In genomic region chr11:43643898-43644625, GRCh38 we compare ENCODE assay signal across 8 cellular contexts. TPM values are rescaled to one million over a fixed set of nuclear protein-coding genes. Genes with fewer than 3 reads are reported as not detected.
A peak's percentile ranks its signal among the peaks of the same experiment; 100 is the strongest.
DNase-seq lines count a peak whose midpoint lies in the region; ATAC-seq and TF ChIP-seq lines count a peak whose summit lies in the region.

No MANE protein-coding gene starts in this region.

- DNase-seq in CD4-positive, alpha-beta memory T cell = peak; percentile 84 to 87 (median 85)
- DNase-seq in NCI-H82 treated with DMSO at 0.1 percent for 48 hours (lab: John Stamatoyannopoulos, UW; ENCODE audit: unreplicated experiment) (peak; percentile 22), lower lobe of right lung (peak; percentile 92)
- DNase-seq in activated CD8-positive, alpha-beta T cell treated with anti-CD3 and anti-CD28 coated beads for 36 hours = peak; percentile 94
- peak; percentile 57 to 70 (median 70) for DNase-seq in stimulated activated CD4-positive, alpha-beta T cell treated with anti-CD3 and anti-CD28 coated beads, TNF-alpha, amount 100 ng/mL, for 1 hour (ENCODE audit: low read depth in 3 of 3, low spot score in 1 of 3)

- POLR2A ChIA-PET in CD4-positive, alpha-beta memory T cell (lab: Charles Lee; ENCODE audit: partially characterized antibody) = no interaction called here
- POLR2A ChIA-PET in activated CD8-positive, alpha-beta T cell treated with anti-CD3 and anti-CD28 coated beads for 36 hours (lab: Charles Lee) = interaction anchor here (1.1 to 1.6 kb wide), 3 partner anchors 7 to 36 kb away, joined by 3 to 7 read pairs (median 3); partner anchors contain the start of gene HSD17B12

- H3K4me3 ChIP-seq in CD4-positive, alpha-beta memory T cell (ENCODE audit: low read length in 2 of 2) = peak overlapping the region; percentile 75 to 90
- H3K4me3 ChIP-seq in ectodermal cell (ENCODE audit: insufficient read depth, low read depth, low read length) = peak overlapping the region; percentile 84
- peak overlapping the region; percentile 84 for H3K4me3 ChIP-seq in lower lobe of right lung

- peaks cover 12 to 17% (median 15%) of the 10 kb centered on the region in 4 donors for H3K4me1 Mint-ChIP-seq in CD4-positive, alpha-beta memory T cell
- peaks cover 23% of the 10 kb centered on the region for H3K4me1 Mint-ChIP-seq in activated CD8-positive, alpha-beta T cell treated with anti-CD3 and anti-CD28 coated beads for 36 hours (ENCODE audit: low read depth)

- no peaks in the 10 kb centered on the region for H3K36me3 ChIP-seq in CD4-positive, alpha-beta memory T cell (ENCODE audit: insufficient read depth, low read length)
- H3K36me3 ChIP-seq in ectodermal cell (ENCODE audit: control insufficient read depth, insufficient read depth, low read length) = no peaks in the 10 kb centered on the region
- no peaks in the 10 kb centered on the region for H3K36me3 ChIP-seq in lower lobe of right lung

- no peak for TF ChIP-seq CTCF in activated CD8-positive, alpha-beta T cell treated with anti-CD3 and anti-CD28 coated beads for 36 hours (IDR thresholded peaks at IDR 0.05)
- TF ChIP-seq CTCF in lower lobe of right lung (IDR thresholded peaks at IDR 0.05) = no peak

- ATAC-seq in GM19438 (IDR thresholded peaks at IDR 0.05; ENCODE audit: low read depth, unreplicated experiment) (peak; percentile 99), HG03571 (IDR thresholded peaks at IDR 0.05; ENCODE audit: unreplicated experiment) (peak; percentile 99), lower lobe of right lung (peak; percentile 100)
- peak; percentile 100 for ATAC-seq in activated CD8-positive, alpha-beta T cell treated with anti-CD3 and anti-CD28 coated beads for 36 hours

- H3K27ac Mint-ChIP-seq in CD4-positive, alpha-beta memory T cell = peak overlapping the region; percentile 82 to 95 (median 93)
- peak overlapping the region; percentile 93 for H3K27ac Mint-ChIP-seq in activated CD8-positive, alpha-beta T cell treated with anti-CD3 and anti-CD28 coated beads for 36 hours

- intact Hi-C loops in CD4-positive, alpha-beta memory T cell (cut with micrococcal nuclease) = loop anchor here (1.0 to 5.0 kb wide), 5 partner anchors 36 to 333 kb away; partner anchors contain the start of genes ALKBH3, API5, HSD17B12 and TTC17
- intact Hi-C loops in activated CD8-positive, alpha-beta T cell treated with anti-CD3 and anti-CD28 coated beads for 36 hours (cut with micrococcal nuclease) = loop anchor here (5.0 kb wide), 1 partner anchor 38 kb away; the partner anchor contains the start of gene HSD17B12
- intact Hi-C loops in lower lobe of right lung (cut with DNase I) = no loop called here

- 0 to 1% methylated on average over 33 of the region's 33 CpGs for WGBS in ectodermal cell, 2 experiments

- peaks cover 0 to 9% of the 10 kb centered on the region in 2 donors for H3K36me3 Mint-ChIP-seq in CD4-positive, alpha-beta memory T cell
- H3K36me3 Mint-ChIP-seq in activated CD8-positive, alpha-beta T cell treated with anti-CD3 and anti-CD28 coated beads for 36 hours (ENCODE audit: low read depth) = peaks cover 6% of the 10 kb centered on the region

- H3K27me3 ChIP-seq in CD4-positive, alpha-beta memory T cell (ENCODE audit: insufficient read depth, low read length) = peaks cover 9% of the 10 kb centered on the region
- H3K27me3 ChIP-seq in ectodermal cell (ENCODE audit: control insufficient read depth, insufficient read depth, low read length, poor library complexity, severe bottlenecking) (peaks cover 9% of the 10 kb centered on the region), lower lobe of right lung (ENCODE audit: low read depth) (peaks cover 12% of the 10 kb centered on the region)

- peaks cover 12 to 18% of the 10 kb centered on the region in 2 donors for H3K27me3 Mint-ChIP-seq in CD4-positive, alpha-beta memory T cell
- H3K27me3 Mint-ChIP-seq in activated CD8-positive, alpha-beta T cell treated with anti-CD3 and anti-CD28 coated beads for 36 hours = peaks cover 15% of the 10 kb centered on the region

- H3K9me3 ChIP-seq in CD4-positive, alpha-beta memory T cell (ENCODE audit: control insufficient read depth in 1 of 2, low read length in 2 of 2) = no peaks in the 10 kb centered on the region
- no peaks in the 10 kb centered on the region for H3K9me3 ChIP-seq in ectodermal cell (ENCODE audit: control insufficient read depth, low read length)
- no peaks in the 10 kb centered on the region for H3K9me3 ChIP-seq in lower lobe of right lung

- H3K27ac ChIP-seq in CD4-positive, alpha-beta memory T cell (ENCODE audit: low read depth, low read length) = peak overlapping the region; percentile 71
- no peak overlapping the region for H3K27ac ChIP-seq in ectodermal cell (ENCODE audit: insufficient read depth, low read depth, low read length, poor library complexity, severe bottlenecking)
- peak overlapping the region; percentile 83 for H3K27ac ChIP-seq in lower lobe of right lung

- no peaks in the 10 kb centered on the region for H3K9me3 Mint-ChIP-seq in CD4-positive, alpha-beta memory T cell
- H3K9me3 Mint-ChIP-seq in activated CD8-positive, alpha-beta T cell treated with anti-CD3 and anti-CD28 coated beads for 36 hours = peaks cover 4% of the 10 kb centered on the region

- CTCF ChIA-PET in CD4-positive, alpha-beta memory T cell (lab: Charles Lee; ENCODE audit: partially characterized antibody) = no interaction called here
- CTCF ChIA-PET in activated CD8-positive, alpha-beta T cell treated with anti-CD3 and anti-CD28 coated beads for 36 hours (lab: Charles Lee) = interaction anchor here (1.5 kb wide), 1 partner anchor 207 kb away, joined by 5 read pairs; no protein-coding TSS in a partner anchor

- peaks cover 17% of the 10 kb centered on the region for H3K4me1 ChIP-seq in CD4-positive, alpha-beta memory T cell (ENCODE audit: insufficient read depth, low read length)
- peaks cover 7% of the 10 kb centered on the region for H3K4me1 ChIP-seq in ectodermal cell (ENCODE audit: control insufficient read depth, insufficient read depth, low read length)
- H3K4me1 ChIP-seq in lower lobe of right lung = peaks cover 9% of the 10 kb centered on the region

- peak overlapping the region; percentile 88 to 97 (median 94) for H3K4me3 Mint-ChIP-seq in CD4-positive, alpha-beta memory T cell
- peak overlapping the region; percentile 96 for H3K4me3 Mint-ChIP-seq in activated CD8-positive, alpha-beta T cell treated with anti-CD3 and anti-CD28 coated beads for 36 hours

RNA-seq across cellular contexts. Expression of gene HSD17B12, which starts 36.5 kb away (rescaled TPM):
- total RNA-seq in CD4-positive, alpha-beta memory T cell = 10 to 100 TPM; 14.0 to 17.9 TPM
- polyA plus RNA-seq in CD4-positive, alpha-beta memory T cell = 10 to 100 TPM; 19.8 to 39.0 TPM
- total RNA-seq in activated CD8-positive, alpha-beta T cell treated with anti-CD3 and anti-CD28 coated beads for 36 hours = 10 to 100 TPM; 44.8 to 46.8 TPM
- 63.4 TPM for polyA plus RNA-seq in ectodermal cell (2013, experiment 1 of 4)
- polyA plus RNA-seq in ectodermal cell (2013, experiment 2 of 4) = 58.5 TPM
- polyA plus RNA-seq in ectodermal cell (2013, experiment 3 of 4) = 57.8 TPM
- 62.3 TPM for polyA plus RNA-seq in ectodermal cell (2013, experiment 4 of 4)
- 101 TPM for total RNA-seq in lower lobe of right lung

Comparison
In these comparisons a context has a peak if more than half of its experiments do, and no peak if none do; other contexts are left out.
1. DNase-seq: peak in every context shown above with its lines; median percentile 94 in activated CD8-positive, alpha-beta T cell treated with anti-CD3 and anti-CD28 coated beads for 36 hours; 92 in lower lobe of right lung; 85 in CD4-positive, alpha-beta memory T cell; 70 in stimulated activated CD4-positive, alpha-beta T cell treated with anti-CD3 and anti-CD28 coated beads, TNF-alpha, amount 100 ng/mL, for 1 hour; 22 in NCI-H82 treated with DMSO at 0.1 percent for 48 hours.